8 cellular contexts compared by ENCODE assay signal in genomic region chr19:10416380-10417257, GRCh38. TPM values are rescaled to one million over a fixed set of nuclear protein-coding genes. Genes with fewer than 3 reads are reported as not detected.
A peak's percentile ranks its signal among the peaks of the same experiment; 100 is the strongest.
DNase-seq lines count a peak whose midpoint lies in the region; ATAC-seq and TF ChIP-seq lines count a peak whose summit lies in the region.

No MANE protein-coding gene starts in this region.

- H3K27ac ChIP-seq in 22Rv1 = peak overlapping the region; percentile 89

- intact Hi-C loops in left colon (cut with DNase I, micrococcal nuclease) = no loop called here

- DNase-seq in NCI-H446 treated with DMSO at 0.1 percent for 48 hours (lab: John Stamatoyannopoulos, UW) = peak; percentile 81
- peak; percentile 89 for DNase-seq in activated CD4-positive, CD25-positive, alpha-beta regulatory T cell treated with anti-CD3 and anti-CD28 coated beads, Interleukin-2, amount 50 U/mL, for 72 hours
- peak; percentile 84 for DNase-seq in cerebellar cortex (ENCODE audit: low spot score)
- DNase-seq in left colon = peak; percentile 77 to 89
- DNase-seq in stimulated activated CD4-positive, alpha-beta T cell treated with anti-CD3 and anti-CD28 coated beads, Interleukin-1b, Interleukin-23, amount 100 ng/mL, for 4 hours (ENCODE audit: low read depth in 2 of 2) = peak; percentile 89 to 90

- TF ChIP-seq CTCF in 22Rv1 (IDR thresholded peaks at IDR 0.05) = peak; percentile 98

- ATAC-seq in GM18499 (IDR thresholded peaks at IDR 0.05; ENCODE audit: insufficient read depth, unreplicated experiment) (peak; percentile 26), HG03045 (IDR thresholded peaks at IDR 0.05; ENCODE audit: unreplicated experiment) (peak; percentile 65), left colon (peak; percentile 80)

RNA-seq across cellular contexts. Expression of gene PDE4A, which starts 3.7 kb away (rescaled TPM):
- total RNA-seq in left colon = 10 to 100 TPM; 13.8 to 14.3 TPM

RNA-seq across cellular contexts. Expression of gene CDC37, which starts 13.3 kb away (rescaled TPM):
- 100 to 1,000 TPM; 129 to 161 TPM for total RNA-seq in left colon

RNA-seq across cellular contexts. Expression of gene TYK2, which starts 36.2 kb away (rescaled TPM):
- total RNA-seq in left colon = 100 to 1,000 TPM in 1 of 2 donors, 10 to 100 TPM in 1; 91.1 to 104 TPM

Comparison
In these comparisons a context has a peak if more than half of its experiments do, and no peak if none do; other contexts are left out.
1. Peak in every context shown above with its lines: DNase-seq, ATAC-seq and H3K27ac ChIP-seq.
2. ATAC-seq: peak in every context shown above with its lines; median percentile 80 in left colon; 65 in HG03045; 26 in GM18499.